ENCODE assay signal across 22 cellular contexts in the genomic region with DNA sequence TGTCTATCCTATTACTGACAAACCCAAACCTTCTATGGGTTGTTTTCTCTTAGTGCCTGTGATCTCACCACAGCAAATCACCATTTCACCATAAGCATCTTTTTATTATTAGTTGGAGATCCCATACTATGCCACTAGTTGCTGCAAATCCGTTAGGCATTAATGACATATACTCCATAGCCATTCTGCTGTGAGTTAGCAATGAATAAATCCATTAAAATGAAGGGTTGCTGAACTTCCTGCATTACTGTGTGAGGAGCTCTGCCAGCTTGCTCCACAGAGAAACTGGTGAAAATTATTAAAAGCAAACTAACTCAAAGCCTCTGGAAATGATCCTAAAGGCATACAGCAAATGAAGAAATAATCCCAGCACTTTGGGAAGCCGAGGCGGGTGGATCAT.
A peak's percentile ranks its signal among the peaks of the same experiment; 100 is the strongest.
DNase-seq lines count a peak whose midpoint lies in the region; ATAC-seq and TF ChIP-seq lines count a peak whose summit lies in the region.
"Had no signal": no experiment of that assay in that cellular context is flagged by ENCODE, and none has a peak within 500 bp of the region (broad histone marks: within the 10 kb centered on the region; RNA-seq: fewer than 3 reads in every experiment).

No MANE protein-coding gene starts in this region.

- TF ChIP-seq CTCF in HFFc6 (IDR thresholded peaks at IDR 0.05): no peak
- no peak for TF ChIP-seq CTCF in endodermal cell (conservative IDR thresholded peaks at IDR 0.05)
- no peak for TF ChIP-seq CTCF in foreskin fibroblast (IDR thresholded peaks at IDR 0.05; ENCODE audit: low read depth, low read length)
- TF ChIP-seq CTCF in chondrocyte (IDR thresholded peaks at IDR 0.05): no peak
- no peak for TF ChIP-seq CTCF in prostate gland (IDR thresholded peaks at IDR 0.05)

- WGBS in endodermal cell (ENCODE audit: insufficient coverage in 1 of 2, insufficient read length in 1 of 2), 2 experiments: 92% methylated on average over 3 of the region's 3 CpGs; no CpG with 5 or more reads in 1 of the 2 experiments
- 82% methylated on average over 3 of the region's 3 CpGs for WGBS in prostate gland

- DNase-seq in EH (ENCODE audit: low read depth) (peak; percentile 28), HFFc6 (peak; percentile 38), endodermal cell (no peak), foreskin fibroblast (peak; percentile 48 to 70), chondrocyte (ENCODE audit: low spot score) (no peak), prostate gland (ENCODE audit: low spot score) (no peak)
- DNase-seq: 8988T; ACHN; AML-193; Caco-2; Calu3; CD4-positive, alpha-beta T cell; CD8-positive, alpha-beta T cell; DMS79 treated with DMSO at 0.1 percent for 48 hours; EL; GDM1 had no signal

- no peak overlapping the region for H3K9ac ChIP-seq in endodermal cell (ENCODE audit: extremely low read depth, low read length, poor library complexity, severe bottlenecking)
- H3K9ac ChIP-seq: BLaER1 treated with 17β-estradiol and CSF1 and Interleukin-3, amounts not matched to agents 10 nM and 100 nM had no signal

- intact Hi-C loops in prostate gland (cut with DNase I): loop anchor here (10.0 kb wide), 1 partner anchor 498 kb away; no protein-coding TSS in a partner anchor

- H3K36me3 Mint-ChIP-seq in HFFc6 (ENCODE audit: low read depth): no peaks in the 10 kb centered on the region
- no peaks in the 10 kb centered on the region for H3K36me3 Mint-ChIP-seq in endodermal cell (ENCODE audit: low read depth)
- H3K36me3 Mint-ChIP-seq in chondrocyte (ENCODE audit: low read depth): no peaks in the 10 kb centered on the region
- H3K36me3 Mint-ChIP-seq: CD8-positive, alpha-beta T cell had no signal

- H3K4me3 Mint-ChIP-seq in HFFc6 (no peak overlapping the region), endodermal cell (no peak overlapping the region), chondrocyte (ENCODE audit: unreplicated experiment) (no peak overlapping the region)
- H3K4me3 Mint-ChIP-seq: B cell; CD4-positive, alpha-beta T cell; CD8-positive, alpha-beta T cell had no signal

- H3K27me3 ChIP-seq in endodermal cell (ENCODE audit: control insufficient read depth, insufficient read depth, low read length, poor library complexity, severe bottlenecking) (no peaks in the 10 kb centered on the region), prostate gland (replicated peaks; ENCODE audit: insufficient read depth) (no peaks in the 10 kb centered on the region)
- H3K27me3 ChIP-seq: BLaER1 treated with 17β-estradiol and CSF1 and Interleukin-3, amounts not matched to agents 10 nM and 100 nM had no signal

- H3K4me3 ChIP-seq in endodermal cell (ENCODE audit: low read length): peak overlapping the region; percentile 23
- H3K4me3 ChIP-seq in foreskin fibroblast (ENCODE audit: low read depth in 1 of 2, low read length in 2 of 2): no peak overlapping the region
- no peak overlapping the region for H3K4me3 ChIP-seq in prostate gland
- H3K4me3 ChIP-seq: BLaER1 treated with 17β-estradiol and CSF1 and Interleukin-3, amounts not matched to agents 10 nM and 100 nM; GM12878 had no signal

- H3K27ac Mint-ChIP-seq in HFFc6 (no peak overlapping the region), endodermal cell (no peak overlapping the region), chondrocyte (ENCODE audit: unreplicated experiment) (no peak overlapping the region)
- H3K27ac Mint-ChIP-seq: B cell; CD4-positive, alpha-beta T cell; CD8-positive, alpha-beta T cell had no signal

- ATAC-seq in GM18519 (IDR thresholded peaks at IDR 0.05; ENCODE audit: low FRiP score, unreplicated experiment) (no peak), HG02870 (IDR thresholded peaks at IDR 0.05; ENCODE audit: unreplicated experiment) (no peak)
- ATAC-seq: CD8-positive, alpha-beta T cell; GM12878 had no signal

- H3K9me3 Mint-ChIP-seq in HFFc6 (no peaks in the 10 kb centered on the region), endodermal cell (no peaks in the 10 kb centered on the region), chondrocyte (ENCODE audit: low read depth) (no peaks in the 10 kb centered on the region)
- H3K9me3 Mint-ChIP-seq: CD4-positive, alpha-beta T cell; CD8-positive, alpha-beta T cell had no signal

- H3K9me3 ChIP-seq in endodermal cell (ENCODE audit: control insufficient read depth, low read length): peaks cover 7% of the 10 kb centered on the region
- H3K9me3 ChIP-seq in prostate gland: no peaks in the 10 kb centered on the region
- H3K9me3 ChIP-seq: Caco-2 had no signal

- no peak overlapping the region for H3K27ac ChIP-seq in endodermal cell (ENCODE audit: low read depth, low read length)
- no peak overlapping the region for H3K27ac ChIP-seq in prostate gland
- H3K27ac ChIP-seq: BLaER1 treated with 17β-estradiol and CSF1 and Interleukin-3, amounts not matched to agents 10 nM and 100 nM; C4-2B had no signal

- no peak for TF ChIP-seq POLR2A in prostate gland (IDR thresholded peaks at IDR 0.05)

- H3K4me1 Mint-ChIP-seq in HFFc6 (ENCODE audit: low read depth): peaks cover 16% of the 10 kb centered on the region
- peaks cover 36% of the 10 kb centered on the region for H3K4me1 Mint-ChIP-seq in endodermal cell
- H3K4me1 Mint-ChIP-seq in chondrocyte (ENCODE audit: low read depth): no peaks in the 10 kb centered on the region
- H3K4me1 Mint-ChIP-seq: B cell had no signal

- no peaks in the 10 kb centered on the region for H3K4me1 ChIP-seq in endodermal cell (ENCODE audit: control insufficient read depth, insufficient read depth, low read length)
- H3K4me1 ChIP-seq in prostate gland (replicated peaks): no peaks in the 10 kb centered on the region
- H3K4me1 ChIP-seq: Caco-2 had no signal

- no peaks in the 10 kb centered on the region for H3K36me3 ChIP-seq in endodermal cell (ENCODE audit: control insufficient read depth, insufficient read depth, low read length)
- no peaks in the 10 kb centered on the region for H3K36me3 ChIP-seq in prostate gland
- H3K36me3 ChIP-seq: BLaER1 treated with 17β-estradiol and CSF1 and Interleukin-3, amounts not matched to agents 10 nM and 100 nM had no signal

- H3K27me3 Mint-ChIP-seq in HFFc6 (ENCODE audit: insufficient read depth): peaks cover 3% of the 10 kb centered on the region; the same call in 1 of the 2 replicates
- H3K27me3 Mint-ChIP-seq in endodermal cell (ENCODE audit: insufficient read depth): no peaks in the 10 kb centered on the region
- peaks cover 5% of the 10 kb centered on the region for H3K27me3 Mint-ChIP-seq in chondrocyte (ENCODE audit: low read depth)

Comparison
In these comparisons a context has a peak if more than half of its experiments do, and no peak if none do; other contexts are left out.
1. DNase-seq: peak in EH (single experiment), HFFc6 (single experiment) and foreskin fibroblast (2 of 2); none in endodermal cell (single experiment), chondrocyte (single experiment) and prostate gland (single experiment).